Comparison of ENCODE assay signal across 9 cellular contexts in the genomic region with DNA sequence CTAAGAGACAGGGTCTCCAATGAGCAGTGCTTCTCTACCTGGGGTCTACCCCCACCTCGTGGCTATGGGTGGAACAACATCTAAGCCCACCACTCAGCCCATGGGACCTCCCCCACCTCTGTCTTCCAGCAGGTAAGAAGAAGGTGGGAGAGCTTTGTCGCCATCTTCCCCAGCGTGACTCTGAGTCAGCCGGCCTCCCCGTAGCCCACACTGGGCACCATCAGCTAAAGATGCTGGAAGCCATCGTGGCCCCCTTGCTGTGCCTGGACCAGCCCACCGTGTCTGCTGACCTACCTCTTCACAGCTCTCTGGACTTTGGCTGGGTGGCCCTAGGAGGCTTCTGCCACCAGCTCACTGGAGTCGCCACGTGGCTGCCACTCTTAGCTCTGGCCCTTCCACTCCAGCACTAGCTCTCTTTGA. TPM values are rescaled to one million over a fixed set of nuclear protein-coding genes. Genes with fewer than 3 reads are reported as not detected.
A peak's percentile ranks its signal among the peaks of the same experiment; 100 is the strongest.
DNase-seq lines count a peak whose midpoint lies in the region; ATAC-seq, FAIRE-seq and TF ChIP-seq lines count a peak whose summit lies in the region.
"Had no signal": no experiment of that assay in that cellular context is flagged by ENCODE, and none has a peak within 500 bp of the region (broad histone marks: within the 10 kb centered on the region; RNA-seq: fewer than 3 reads in every experiment).

No MANE protein-coding gene starts in this region.

- POLR2A ChIA-PET in IMR-90 (lab: Charles Lee; ENCODE audit: unreplicated experiment): no interaction called here

- H3K4me2 ChIP-seq in IMR-90 (ENCODE audit: low read depth, low read length) (no peak overlapping the region), neural cell (ENCODE audit: low read length) (no peak overlapping the region)

- no peak overlapping the region for H3K23ac ChIP-seq in IMR-90 (ENCODE audit: low read depth, low read length)

- no peak overlapping the region for H2BK5ac ChIP-seq in IMR-90 (ENCODE audit: low read depth, low read length, poor library complexity, severe bottlenecking)

- H3K4me1 ChIP-seq in IMR-90 (ENCODE audit: control insufficient read depth, insufficient read depth, low read length): peaks cover 19% of the 10 kb centered on the region

- no peaks in the 10 kb centered on the region for H4K20me1 ChIP-seq in IMR-90 (ENCODE audit: insufficient read depth, low read length)
- no peaks in the 10 kb centered on the region for H4K20me1 ChIP-seq in neural cell (ENCODE audit: insufficient read depth)

- H3K4ac ChIP-seq in IMR-90 (ENCODE audit: low read depth, low read length): peak overlapping the region; percentile 5; the same call in 1 of the 2 replicates

- no peak overlapping the region for H3K14ac ChIP-seq in IMR-90 (replicated peaks; ENCODE audit: low read depth, low read length)

- H4K91ac ChIP-seq in IMR-90 (ENCODE audit: insufficient read depth, low read depth, low read length): peak overlapping the region; percentile 47

- no peaks in the 10 kb centered on the region for H3K79me2 ChIP-seq in neural cell (replicated peaks; ENCODE audit: insufficient read depth, low read length)

- H3K9me1 ChIP-seq in IMR-90 (ENCODE audit: insufficient read depth, low read length): peaks cover 6% of the 10 kb centered on the region

- H3K9ac ChIP-seq in IMR-90 (ENCODE audit: low read depth, low read length) (no peak overlapping the region), neural cell (ENCODE audit: low read length) (no peak overlapping the region)

- H4K5ac ChIP-seq in IMR-90 (ENCODE audit: low read depth, low read length): no peak overlapping the region

- TF ChIP-seq CTCF in IMR-90 (conservative IDR thresholded peaks at IDR 0.05; ENCODE audit: low read depth, low read length): peak; percentile 67
- peak; percentile 87 for TF ChIP-seq CTCF in astrocyte of the spinal cord (IDR thresholded peaks at IDR 0.05; ENCODE audit: low read depth, low read length)
- TF ChIP-seq CTCF in neural cell (IDR thresholded peaks at IDR 0.05; ENCODE audit: poor library complexity, severe bottlenecking): peak; percentile 85

- no peak overlapping the region for H3K18ac ChIP-seq in IMR-90 (ENCODE audit: low read depth, low read length)

- H2AK9ac ChIP-seq in IMR-90 (replicated peaks; ENCODE audit: low read depth, low read length, poor library complexity): peak overlapping the region; percentile 94

- H3K27me3 ChIP-seq in IMR-90 (ENCODE audit: control insufficient read depth, insufficient read depth, low read length): no peaks in the 10 kb centered on the region
- H3K27me3 ChIP-seq in neural cell (ENCODE audit: insufficient read depth, low read depth, low read length): no peaks in the 10 kb centered on the region

- H3K79me1 ChIP-seq in IMR-90 (ENCODE audit: low read depth in 1 of 2, low read length in 2 of 2): no peaks in the 10 kb centered on the region

- H3K4me3 ChIP-seq in IMR-90 (ENCODE audit: insufficient read depth, low read depth, low read length) (no peak overlapping the region), astrocyte of the spinal cord (ENCODE audit: low read depth, low read length) (no peak overlapping the region), neural cell (ENCODE audit: low read length) (no peak overlapping the region)

- peak; percentile 38 for ATAC-seq in IMR-90 (ENCODE audit: low read depth)

- in situ Hi-C loops in IMR-90 (cut with MboI; ENCODE audit: low sequenced_read_pairs): loop anchor here (5.0 kb wide), 1 partner anchor 284 kb away; no protein-coding TSS in a partner anchor
- in situ Hi-C loops in astrocyte of the spinal cord (cut with HindIII; ENCODE audit: low sequenced_read_pairs): no loop called here

- no peak for FAIRE-seq in GM19239 (lab: Jason Lieb, UNC)
- no peak for FAIRE-seq in H54 (lab: Jason Lieb, UNC)

- no TSS peak for BruUV-seq in IMR-90 (replicated peaks; lab: Mats Ljungman, UMichigan)

- no peaks in the 10 kb centered on the region for H3K9me2 ChIP-seq in neural cell (ENCODE audit: insufficient read depth, low read length)

- H3K36me3 ChIP-seq in IMR-90 (ENCODE audit: control insufficient read depth, insufficient read depth, low read length) (no peaks in the 10 kb centered on the region), neural cell (ENCODE audit: insufficient read depth, low read length) (no peaks in the 10 kb centered on the region)

- peak overlapping the region; percentile 67 for H2AK5ac ChIP-seq in IMR-90 (ENCODE audit: low read depth, low read length)

- no peaks in the 10 kb centered on the region for H3F3A ChIP-seq in neural cell (ENCODE audit: insufficient read depth, low read length, poor library complexity, severe bottlenecking)

- no peak overlapping the region; a peak in 1 of 4 replicates for H4K8ac ChIP-seq in IMR-90 (ENCODE audit: low read depth in 2 of 2, low read length in 2 of 2)

- WGBS in IMR-90 (ENCODE audit: extremely low coverage in 2 of 2, insufficient read length in 1 of 2), 2 experiments: 73% methylated on average over 5 of the region's 9 CpGs; no CpG with 5 or more reads in 1 of the 2 experiments

- intact Hi-C loops in IMR-90 (cut with micrococcal nuclease): loop anchor here (1.0 kb wide), 1 partner anchor 282 kb away; no protein-coding TSS in a partner anchor

- H3K27ac ChIP-seq in IMR-90 (ENCODE audit: insufficient read depth, low read length) (no peak overlapping the region), neural cell (ENCODE audit: low read length) (no peak overlapping the region)

- peak overlapping the region; percentile 8 for H2AFZ ChIP-seq in IMR-90 (replicated peaks; ENCODE audit: low read length, poor library complexity)
- H2AFZ ChIP-seq in neural cell (ENCODE audit: low read depth, low read length): no peak overlapping the region

- CTCF ChIA-PET in IMR-90 (lab: Yijun Ruan, JAX): interaction anchor here (0.7 to 1.2 kb wide), 3 partner anchors 132 to 134 kb away, joined by 3 read pairs; no protein-coding TSS in a partner anchor

- no peak for TF ChIP-seq EP300 in neural cell (conservative IDR thresholded peaks at IDR 0.05; ENCODE audit: poor library complexity, severe bottlenecking)

- peak; percentile 85 for TF ChIP-seq RAD21 in IMR-90 (IDR thresholded peaks at IDR 0.05; ENCODE audit: low read length)
- peak; percentile 85 for TF ChIP-seq RAD21 in neural cell (conservative IDR thresholded peaks at IDR 0.05)

- H2BK15ac ChIP-seq in IMR-90 (ENCODE audit: low read depth, low read length): peak overlapping the region; percentile 70; the same call in 2 of the 3 replicates

- TF ChIP-seq POLR2A in IMR-90 (IDR thresholded peaks at IDR 0.05; ENCODE audit: low read depth, low read length) (no peak), H54 (IDR thresholded peaks at IDR 0.05; ENCODE audit: low read depth, low read length) (no peak)

- peaks cover 12% of the 10 kb centered on the region for H3K9me3 ChIP-seq in IMR-90 (ENCODE audit: control insufficient read depth, insufficient read depth, low read length)
- H3K9me3 ChIP-seq in neural cell (ENCODE audit: low read length): no peaks in the 10 kb centered on the region

- peak; percentile 73 for DNase-seq in D341Med (ENCODE audit: low spot score)
- no peak for DNase-seq in IMR-90
- DNase-seq in astrocyte of the spinal cord (ENCODE audit: low read depth, low spot score): no peak
- no peak for DNase-seq in GM19239 (ENCODE audit: insufficient read length, low spot score)
- no peak for DNase-seq in H54 (ENCODE audit: insufficient read length, low spot score)
- DNase-seq in NCI-H128 (lab: John Stamatoyannopoulos, UW; ENCODE audit: unreplicated experiment): no peak
- no peak for DNase-seq in kidney tubule cell (ENCODE audit: low spot score)

- dilution Hi-C loops in IMR-90 (cut with HindIII; ENCODE audit: low sequenced_read_pairs, unreplicated experiment): no loop called here

- H2BK120ac ChIP-seq in IMR-90 (ENCODE audit: low read depth, low read length): peak overlapping the region; percentile 7; the same call in 1 of the 2 replicates

- peak overlapping the region; percentile 51; the same call in 1 of the 2 replicates for H2BK20ac ChIP-seq in IMR-90 (ENCODE audit: low read depth, low read length)

- H3K56ac ChIP-seq in IMR-90 (ENCODE audit: extremely low read depth, insufficient read depth, low read length): no peak overlapping the region

TF ChIP-seq in IMR-90, 13 proteins besides CTCF, POLR2A, EP300 and RAD21:
- TF ChIP-seq, protein P1, sequence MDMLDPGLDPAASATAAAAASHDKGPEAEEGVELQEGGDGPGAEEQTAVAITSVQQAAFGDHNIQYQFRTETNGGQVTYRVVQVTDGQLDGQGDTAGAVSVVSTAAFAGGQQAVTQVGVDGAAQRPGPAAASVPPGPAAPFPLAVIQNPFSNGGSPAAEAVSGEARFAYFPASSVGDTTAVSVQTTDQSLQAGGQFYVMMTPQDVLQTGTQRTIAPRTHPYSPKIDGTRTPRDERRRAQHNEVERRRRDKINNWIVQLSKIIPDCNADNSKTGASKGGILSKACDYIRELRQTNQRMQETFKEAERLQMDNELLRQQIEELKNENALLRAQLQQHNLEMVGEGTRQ (IDR thresholded peaks at IDR 0.05; ENCODE audit: low read depth, low read length): no peak
- TF ChIP-seq SMC3 (IDR thresholded peaks at IDR 0.05; ENCODE audit: low read depth, low read length): peak; percentile 57
TF ChIP-seq in IMR-90: peak in this region for 1.

TF ChIP-seq in neural cell, 6 proteins besides CTCF, POLR2A, EP300 and RAD21 (continues in another document):
- TF ChIP-seq SMC3 (conservative IDR thresholded peaks at IDR 0.05; ENCODE audit: poor library complexity) (peak; percentile 78), MXI1 (conservative IDR thresholded peaks at IDR 0.05; ENCODE audit: poor library complexity, severe bottlenecking) (no peak), POLR2AphosphoS5 (IDR thresholded peaks at IDR 0.05) (no peak), TAF1 (IDR thresholded peaks at IDR 0.05; ENCODE audit: low read depth) (no peak)

RNA-seq across cellular contexts. Expression of a gene that starts 1.0 kb away (rescaled TPM):
- total RNA-seq in IMR-90 (2012; rRNA removed): not detected in 2 replicates
- polyA plus RNA-seq in IMR-90 (2012; rRNA removed) (not detected in 2 replicates), neural cell (not detected in 2 replicates)
- polyA plus RNA-seq in IMR-90 (2012; cell fraction: cytosol; rRNA removed): 0.04 TPM in 1 of 2 replicates, not detected in the other
- 0.06 and 0.07 TPM in 2 replicates for polyA plus RNA-seq in IMR-90 (2012; cell fraction: nucleus; rRNA removed; ENCODE audit: low replicate concordance)
- polyA minus RNA-seq in neural cell: not detected in 2 replicates
- polyA plus RNA-seq: IgD-negative memory B cell had no signal

RNA-seq across cellular contexts. Expression of a gene that starts 17.9 kb away (rescaled TPM):
- total RNA-seq in IMR-90 (2012; rRNA removed): 9.7 and 13.6 TPM in 2 replicates
- 15.7 and 20.9 TPM in 2 replicates for polyA plus RNA-seq in IMR-90 (2012; rRNA removed)
- polyA plus RNA-seq in IMR-90 (2012; cell fraction: cytosol; rRNA removed): 15.5 and 27.2 TPM in 2 replicates
- 65.9 and 77.6 TPM in 2 replicates for polyA plus RNA-seq in IMR-90 (2012; cell fraction: nucleus; rRNA removed; ENCODE audit: low replicate concordance)
- polyA plus RNA-seq in neural cell: 7.1 and 8.9 TPM in 2 replicates
- 9.7 and 11.5 TPM in 2 replicates for polyA minus RNA-seq in neural cell

RNA-seq across cellular contexts. Expression of a gene that starts 46.9 kb away (rescaled TPM):
- total RNA-seq in IMR-90 (2012; rRNA removed): 0.54 and 0.56 TPM in 2 replicates
- polyA plus RNA-seq in IMR-90 (2012; rRNA removed) (0.65 and 0.74 TPM in 2 replicates), neural cell (2.1 and 2.3 TPM in 2 replicates)
- polyA plus RNA-seq in IMR-90 (2012; cell fraction: cytosol; rRNA removed): 0.53 and 0.81 TPM in 2 replicates
- 1.4 and 1.6 TPM in 2 replicates for polyA plus RNA-seq in IMR-90 (2012; cell fraction: nucleus; rRNA removed; ENCODE audit: low replicate concordance)
- polyA minus RNA-seq in neural cell: 3.8 and 3.9 TPM in 2 replicates
- polyA plus RNA-seq: IgD-negative memory B cell had no signal
